20 cellular contexts compared by ENCODE assay signal in the genomic region with DNA sequence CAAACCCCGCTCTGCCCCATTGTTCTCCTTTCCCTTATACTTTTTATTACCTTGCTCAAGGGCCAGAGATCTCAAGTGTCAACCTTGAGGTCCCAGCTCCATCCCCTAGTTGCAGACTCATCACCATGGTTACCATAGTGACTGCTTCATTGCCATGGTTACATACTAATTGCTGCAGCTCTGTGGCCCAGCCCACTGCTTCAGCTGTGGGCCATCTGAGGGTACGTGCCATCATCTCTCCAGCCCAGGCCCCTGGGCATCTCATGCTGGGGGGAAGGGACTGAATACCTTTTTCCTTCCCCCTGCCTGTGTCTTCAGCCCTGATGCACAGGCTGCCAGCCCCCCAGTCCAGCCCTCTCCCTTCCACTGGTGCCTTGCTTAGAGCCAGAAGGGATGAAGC. TPM values are rescaled to one million over a fixed set of nuclear protein-coding genes. Genes with fewer than 3 reads are reported as not detected.
DNase-seq lines count a peak whose midpoint lies in the region; ATAC-seq, FAIRE-seq and TF ChIP-seq lines count a peak whose summit lies in the region.
"Had no signal": no experiment of that assay in that cellular context is flagged by ENCODE, and none has a peak within 500 bp of the region (broad histone marks: within the 10 kb centered on the region; RNA-seq: fewer than 3 reads in every experiment).

No MANE protein-coding gene starts in this region.

- peak overlapping the region; percentile 52 for H3K27ac Mint-ChIP-seq in endothelial cell (ENCODE audit: unreplicated experiment)
- H3K27ac Mint-ChIP-seq: activated naive CD4-positive, alpha-beta T cell treated with anti-CD3 and anti-CD28 coated beads, Interleukin-2, amount 10 ng/mL, durations not matched to agents 7 days and 5 days had no signal

- POLR2A ChIA-PET in HepG2 (lab: Yijun Ruan, JAX) = interaction anchor here (1.0 to 1.9 kb wide), 2 partner anchors 17 to 37 kb away, joined by 4 to 6 read pairs; no protein-coding TSS in a partner anchor

- peaks cover 18% of the 10 kb centered on the region for H3K4me1 Mint-ChIP-seq in endothelial cell (ENCODE audit: unreplicated experiment)

- intact Hi-C loops in HepG2 (cut with micrococcal nuclease; ENCODE audit: unreplicated experiment) = loop anchor here (5.0 kb wide), 1 partner anchor 35 kb away; no protein-coding TSS in a partner anchor
- intact Hi-C loops in right lobe of liver (cut with DNase I) = no loop called here
- intact Hi-C loops in psoas muscle (cut with DNase I) = loop anchor here (5.0 kb wide), 1 partner anchor 50 kb away; the partner anchor contains the start of gene PHLDB1 (in 2 of the 2)

- H3K79me2 ChIP-seq in HepG2 (ENCODE audit: insufficient read depth, low read length) = no peaks in the 10 kb centered on the region

- no peaks in the 10 kb centered on the region for H3K27me3 ChIP-seq in HepG2 (ENCODE audit: control insufficient read depth in 1 of 2, insufficient read depth in 2 of 2, low read length in 2 of 2)
- no peaks in the 10 kb centered on the region for H3K27me3 ChIP-seq in right lobe of liver
- no peaks in the 10 kb centered on the region for H3K27me3 ChIP-seq in psoas muscle (ENCODE audit: insufficient read depth in 3 of 3, low read length in 2 of 3)
- H3K27me3 ChIP-seq: heart left ventricle, upper lobe of right lung had no signal

- H3K9me3 Mint-ChIP-seq in endothelial cell (ENCODE audit: unreplicated experiment) = no peaks in the 10 kb centered on the region
- H3K9me3 Mint-ChIP-seq: activated naive CD4-positive, alpha-beta T cell treated with anti-CD3 and anti-CD28 coated beads, Interleukin-2, amount 10 ng/mL, durations not matched to agents 7 days and 5 days had no signal

- TF ChIP-seq EP300 in HepG2 (IDR thresholded peaks at IDR 0.05; ENCODE audit: low read depth in 2 of 2, low read length in 2 of 2) (no peak), HepG2 (CRISPR knock-in tag; IDR thresholded peaks at IDR 0.05; ENCODE audit: borderline replicate concordance) (no peak)

- H3K9ac ChIP-seq in HepG2 (ENCODE audit: insufficient read depth, low read depth, low read length) = no peak overlapping the region

- H2AFZ ChIP-seq in HepG2 (ENCODE audit: low read length) = no peak overlapping the region

- H3K4me2 ChIP-seq in HepG2 (ENCODE audit: low read depth, low read length) = no peak overlapping the region

- no peak overlapping the region for H3K4me3 ChIP-seq in HepG2 (replicated peaks in 1 of 3; ENCODE audit: insufficient read depth in 1 of 3, low read depth in 2 of 3, low read length in 3 of 3)
- H3K4me3 ChIP-seq in right lobe of liver = no peak overlapping the region
- H3K4me3 ChIP-seq in psoas muscle = no peak overlapping the region
- H3K4me3 ChIP-seq: heart left ventricle, upper lobe of right lung had no signal

- no peak for TF ChIP-seq RAD21 in HepG2 (CRISPR knock-in tag; IDR thresholded peaks at IDR 0.05)

- no peak for TF ChIP-seq POLR2A in HepG2 (IDR thresholded peaks at IDR 0.05; ENCODE audit: insufficient read depth in 1 of 2, low read depth in 2 of 2, low read length in 2 of 2)
- TF ChIP-seq POLR2A in right lobe of liver (IDR thresholded peaks at IDR 0.05) = no peak

- no peaks in the 10 kb centered on the region for H3K9me3 ChIP-seq in HepG2 (ENCODE audit: low read length)
- no peaks in the 10 kb centered on the region for H3K9me3 ChIP-seq in right lobe of liver
- H3K9me3 ChIP-seq in psoas muscle = no peaks in the 10 kb centered on the region
- H3K9me3 ChIP-seq: heart left ventricle, upper lobe of right lung had no signal

- BruUV-seq in HepG2 (replicated peaks; lab: Mats Ljungman, UMichigan) = no TSS peak

- WGBS in HepG2 (ENCODE audit: low lambda C conversion rate) = 98% methylated on average over 2 of the region's 2 CpGs
- WGBS in right lobe of liver (ENCODE audit: insufficient coverage, low coverage, low lambda C conversion rate, missing lambda C conversion rate) = 93% methylated on average over 2 of the region's 2 CpGs
- 82 to 97% (median 93%) methylated on average over 2 of the region's 2 CpGs for WGBS in psoas muscle, 3 donors

- CTCF ChIA-PET in HepG2 (lab: Yijun Ruan, JAX; ENCODE audit: low intra/inter-chr PET ratio, low total read pairs) = interaction anchor here (3.3 kb wide), 1 partner anchor 62 kb away, joined by 23 read pairs; no protein-coding TSS in a partner anchor

- H3K36me3 ChIP-seq in HepG2 (replicated peaks in 1 of 2; ENCODE audit: control insufficient read depth in 1 of 2, insufficient read depth in 2 of 2, low read length in 2 of 2) = peaks cover 5 to 7% of the 10 kb centered on the region in 2 experiments; a peak in 4 of 5 replicates
- no peaks in the 10 kb centered on the region for H3K36me3 ChIP-seq in right lobe of liver
- H3K36me3 ChIP-seq in psoas muscle (ENCODE audit: insufficient read depth in 1 of 2, low read depth in 1 of 2) = peaks cover 0 to 55% of the 10 kb centered on the region in 2 donors

- no peak for FAIRE-seq in HepG2 (lab: Jason Lieb, UNC)
- FAIRE-seq: keratinocyte, small intestine had no signal

- H3K4me1 ChIP-seq in HepG2 (ENCODE audit: insufficient read depth, low read length) (peaks cover 35% of the 10 kb centered on the region), right lobe of liver (peaks cover 0 to 9% (median 0%) of the 10 kb centered on the region in 4 donors), psoas muscle (peaks cover 7% of the 10 kb centered on the region)

- no peak overlapping the region for H3K4me3 Mint-ChIP-seq in endothelial cell (ENCODE audit: unreplicated experiment)
- H3K4me3 Mint-ChIP-seq: activated naive CD4-positive, alpha-beta T cell treated with anti-CD3 and anti-CD28 coated beads, Interleukin-2, amount 10 ng/mL, durations not matched to agents 7 days and 5 days had no signal

- peaks cover 8% of the 10 kb centered on the region for H3K27me3 Mint-ChIP-seq in endothelial cell (ENCODE audit: unreplicated experiment)

- peaks cover 21% of the 10 kb centered on the region for H3K36me3 Mint-ChIP-seq in endothelial cell (ENCODE audit: low read depth, unreplicated experiment)
- H3K36me3 Mint-ChIP-seq: activated naive CD4-positive, alpha-beta T cell treated with anti-CD3 and anti-CD28 coated beads, Interleukin-2, amount 10 ng/mL, durations not matched to agents 7 days and 5 days had no signal

- ATAC-seq in HepG2 (no peak), right lobe of liver (no peak), GM19351 (IDR thresholded peaks at IDR 0.05; ENCODE audit: unreplicated experiment) (no peak), psoas muscle (no peak)
- ATAC-seq: heart left ventricle, upper lobe of right lung had no signal

- no peak for TF ChIP-seq CTCF in HepG2 (CRISPR knock-in tag; IDR thresholded peaks at IDR 0.05)
- no peak for TF ChIP-seq CTCF in right lobe of liver (IDR thresholded peaks at IDR 0.05)
- no peak for TF ChIP-seq CTCF in endothelial cell (IDR thresholded peaks at IDR 0.05; ENCODE audit: unreplicated experiment)
- TF ChIP-seq CTCF in psoas muscle (IDR thresholded peaks at IDR 0.05) = no peak

- DNase-seq in HepG2 (ENCODE audit: low spot score) (no peak), right lobe of liver (no peak), NCI-H2227 treated with DMSO at 0.1 percent for 48 hours (lab: John Stamatoyannopoulos, UW) (peak; percentile 56), endothelial cell (ENCODE audit: low spot score) (no peak), putamen (ENCODE audit: low spot score) (no peak), psoas muscle (no peak), hepatic stellate cell (ENCODE audit: low spot score) (no peak)
- DNase-seq: activated CD4-positive, CD25-positive, alpha-beta regulatory T cell treated with anti-CD3 and anti-CD28 coated beads, Interleukin-2, amount 50 U/mL, for 72 hours; activated naive CD4-positive, alpha-beta T cell treated with anti-CD3 and anti-CD28 coated beads, Interleukin-2, amount 10 ng/mL, durations not matched to agents 7 days and 5 days; KG1; NCI-H2081; occipital lobe; small intestine; stimulated activated naive CD4-positive, alpha-beta T cell; upper lobe of right lung had no signal

- in situ Hi-C loops in HepG2 (cut with HindIII; ENCODE audit: extremely low pct_ligation_motif_present, low pct_unique_long_range_greater_than_20kb) = no loop called here

- H4K20me1 ChIP-seq in HepG2 (ENCODE audit: insufficient read depth, low read length) = no peaks in the 10 kb centered on the region

- H3K27ac ChIP-seq in HepG2 (ENCODE audit: extremely low read length, insufficient read depth, low read length) = no peak overlapping the region
- no peak overlapping the region for H3K27ac ChIP-seq in right lobe of liver
- no peak overlapping the region for H3K27ac ChIP-seq in psoas muscle
- H3K27ac ChIP-seq: upper lobe of right lung had no signal

RNA-seq across cellular contexts. Expression of gene TREH, which starts 22.2 kb away (rescaled TPM):
- total RNA-seq in HepG2 (2016; rRNA removed; fragmentation: Illumina TruSeq; extraction: Trizol) (0.46 and 0.86 TPM in 2 replicates), right lobe of liver (1 to 10 TPM in 4 of 6 experiments, not detected in 2; 2.1 to 5.1 (median 2.9) TPM), endothelial cell (ENCODE audit: unreplicated experiment) (not detected), psoas muscle (not detected)
- total RNA-seq in HepG2 (2016; cell fraction: cytosol; rRNA removed; fragmentation: Illumina TruSeq; extraction: Trizol; ENCODE audit: low read depth) = 0.51 and 0.71 TPM in 2 replicates
- total RNA-seq in HepG2 (2016; cell fraction: insoluble cytoplasmic fraction; rRNA removed; fragmentation: Illumina TruSeq; extraction: Trizol) = 0.13 and 1.3 TPM in 2 replicates
- 0.24 and 0.59 TPM in 2 replicates for total RNA-seq in HepG2 (2016; cell fraction: membrane; rRNA removed; fragmentation: Illumina TruSeq; extraction: Trizol)
- total RNA-seq in HepG2 (2016; cell fraction: nucleus; rRNA removed; fragmentation: Illumina TruSeq; extraction: Trizol) = 1.1 and 2.0 TPM in 2 replicates
- polyA plus RNA-seq in HepG2 (2011; rRNA removed) (0.50 and 0.53 TPM in 2 replicates), psoas muscle (under 1 TPM; 0.17 to 0.23 (median 0.17) TPM)
- polyA plus RNA-seq in HepG2 (2011; cell fraction: cytosol; rRNA removed) = 0.09 and 0.11 TPM in 2 replicates
- 2.1 and 2.9 TPM in 2 replicates for polyA plus RNA-seq in HepG2 (2011; cell fraction: nucleus; rRNA removed)
- polyA plus RNA-seq in HepG2 (2012) = 0.63 and 1.1 TPM in 2 replicates
- polyA plus RNA-seq in HepG2 (2016; cell fraction: cytosol; fragmentation: Illumina TruSeq; extraction: Trizol; ENCODE audit: low read depth) = 0.17 and 0.23 TPM in 2 replicates
- polyA plus RNA-seq in HepG2 (2016; cell fraction: insoluble cytoplasmic fraction; fragmentation: Illumina TruSeq; extraction: Trizol; ENCODE audit: low read depth) = 0.19 and 0.55 TPM in 2 replicates
- 0.40 and 0.50 TPM in 2 replicates for polyA plus RNA-seq in HepG2 (2016; cell fraction: membrane; fragmentation: Illumina TruSeq; extraction: Trizol; ENCODE audit: low read depth)
- polyA plus RNA-seq in HepG2 (2016; cell fraction: nucleus; fragmentation: Illumina TruSeq; extraction: Trizol; ENCODE audit: insufficient read depth, low read depth) = 2.4 and 2.9 TPM in 2 replicates
- 0.76 TPM in 1 of 2 replicates, not detected in the other for polyA minus RNA-seq in HepG2 (2011; rRNA and poly(A)+ RNA removed; ENCODE audit: low replicate concordance)
- not detected in 2 replicates for polyA minus RNA-seq in HepG2 (2011; cell fraction: cytosol; rRNA and poly(A)+ RNA removed)
- polyA minus RNA-seq in HepG2 (2011; cell fraction: nucleus; rRNA and poly(A)+ RNA removed) = 2.3 and 3.2 TPM in 2 replicates
- total RNA-seq: bronchial epithelial cell, heart left ventricle, mesenteric fat pad, occipital lobe had no signal
- polyA plus RNA-seq: keratinocyte had no signal

RNA-seq across cellular contexts. Expression of gene PHLDB1, which starts 49.8 kb away (rescaled TPM):
- total RNA-seq in HepG2 (2016; rRNA removed; fragmentation: Illumina TruSeq; extraction: Trizol) (9.9 and 13.8 TPM in 2 replicates), right lobe of liver (10 to 100 TPM in 1 of 6 experiments, 1 to 10 TPM in 5; 5.4 to 11.7 (median 6.3) TPM), endothelial cell (ENCODE audit: unreplicated experiment) (45.4 TPM), psoas muscle (10 to 100 TPM; 27.7 to 45.8 (median 34.2) TPM)
- 3.6 and 5.0 TPM in 2 replicates for total RNA-seq in HepG2 (2016; cell fraction: cytosol; rRNA removed; fragmentation: Illumina TruSeq; extraction: Trizol; ENCODE audit: low read depth)
- 7.9 and 11.9 TPM in 2 replicates for total RNA-seq in HepG2 (2016; cell fraction: insoluble cytoplasmic fraction; rRNA removed; fragmentation: Illumina TruSeq; extraction: Trizol)
- total RNA-seq in HepG2 (2016; cell fraction: membrane; rRNA removed; fragmentation: Illumina TruSeq; extraction: Trizol) = 7.7 and 8.9 TPM in 2 replicates
- total RNA-seq in HepG2 (2016; cell fraction: nucleus; rRNA removed; fragmentation: Illumina TruSeq; extraction: Trizol) = 12.4 and 22.0 TPM in 2 replicates
- polyA plus RNA-seq in HepG2 (2011; rRNA removed) (14.2 and 18.3 TPM in 2 replicates), psoas muscle (10 to 100 TPM; 12.6 to 19.2 (median 12.7) TPM)
- polyA plus RNA-seq in HepG2 (2011; cell fraction: cytosol; rRNA removed) = 9.1 and 10.7 TPM in 2 replicates
- polyA plus RNA-seq in HepG2 (2011; cell fraction: nucleus; rRNA removed) = 57.1 and 61.1 TPM in 2 replicates
- polyA plus RNA-seq in HepG2 (2012) = 7.5 and 8.6 TPM in 2 replicates
- 1.4 TPM in 2 replicates for polyA plus RNA-seq in HepG2 (2016; cell fraction: cytosol; fragmentation: Illumina TruSeq; extraction: Trizol; ENCODE audit: low read depth)
- polyA plus RNA-seq in HepG2 (2016; cell fraction: insoluble cytoplasmic fraction; fragmentation: Illumina TruSeq; extraction: Trizol; ENCODE audit: low read depth) = 7.3 and 8.6 TPM in 2 replicates
- 2.1 and 2.9 TPM in 2 replicates for polyA plus RNA-seq in HepG2 (2016; cell fraction: membrane; fragmentation: Illumina TruSeq; extraction: Trizol; ENCODE audit: low read depth)
- polyA plus RNA-seq in HepG2 (2016; cell fraction: nucleus; fragmentation: Illumina TruSeq; extraction: Trizol; ENCODE audit: insufficient read depth, low read depth) = 34.7 and 36.2 TPM in 2 replicates
- polyA minus RNA-seq in HepG2 (2011; rRNA and poly(A)+ RNA removed; ENCODE audit: low replicate concordance) = 17.4 and 33.6 TPM in 2 replicates
- polyA minus RNA-seq in HepG2 (2011; cell fraction: cytosol; rRNA and poly(A)+ RNA removed) = 12.5 and 14.8 TPM in 2 replicates
- polyA minus RNA-seq in HepG2 (2011; cell fraction: nucleus; rRNA and poly(A)+ RNA removed) = 33.9 and 34.2 TPM in 2 replicates

Comparison
In these comparisons a context has a peak if more than half of its experiments do, and no peak if none do; other contexts are left out.
1. intact Hi-C loops: an anchor here in HepG2 (5.0 kb wide) and psoas muscle (5.0 kb wide); none called in right lobe of liver.